7 cellular contexts compared by ENCODE assay signal in the genomic region with DNA sequence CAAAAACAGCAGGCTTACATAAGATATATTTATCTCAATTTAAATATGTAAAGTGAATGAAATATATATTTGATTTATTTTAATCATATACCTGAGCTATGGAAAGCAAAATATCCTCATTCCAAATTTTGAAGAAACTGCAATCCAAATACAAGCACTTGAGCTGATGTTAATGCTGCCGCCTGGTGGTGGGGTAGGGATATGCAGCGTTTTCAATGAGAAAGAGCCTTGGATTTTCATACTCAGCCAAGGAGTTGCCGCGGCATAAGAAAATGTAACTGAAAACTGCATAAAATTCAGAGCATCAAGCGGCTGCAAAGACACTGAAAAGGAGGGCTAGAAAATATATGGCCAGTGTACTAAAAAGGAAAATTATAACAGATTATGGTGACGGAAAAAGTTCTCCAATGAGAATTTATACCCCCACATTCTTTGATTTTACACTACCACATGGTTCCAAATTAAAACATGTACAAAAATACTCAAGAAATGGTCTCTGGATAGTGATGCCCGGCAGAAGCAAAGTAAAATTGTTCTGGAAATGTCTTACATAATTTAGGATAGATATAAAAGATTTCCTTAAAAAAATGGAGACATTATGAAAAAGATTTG.
DNase-seq lines count a peak whose midpoint lies in the region; ATAC-seq and FAIRE-seq lines count a peak whose summit lies in the region.

No MANE protein-coding gene starts in this region.

- H3K4me3 ChIP-seq in trophoblast cell (ENCODE audit: low read depth, low read length), result no peak overlapping the region

- no peaks in the 10 kb centered on the region for H3K27me3 ChIP-seq in trophoblast cell (ENCODE audit: insufficient read depth, low read length)

- no peak overlapping the region for H4K12ac ChIP-seq in trophoblast cell (ENCODE audit: low read depth, low read length)

- H2BK120ac ChIP-seq in trophoblast cell (ENCODE audit: insufficient read depth, low read length, poor library complexity), result no peak overlapping the region

- no peak overlapping the region for H3K14ac ChIP-seq in trophoblast cell (ENCODE audit: low read length)

- no CpG with 5 or more reads among the region's 7 CpGs for WGBS in trophoblast cell (ENCODE audit: extremely low coverage, insufficient coverage, insufficient read length)

- peak; percentile 17 for DNase-seq in MV-4-11 (lab: John Stamatoyannopoulos, UW)
- peak; percentile 2 for DNase-seq in activated CD4-positive, alpha-beta T cell treated with anti-CD3 and anti-CD28 coated beads, Interleukin-2, amount 50 U/mL, for 4 hours
- DNase-seq in fibroblast of the conjunctiva (ENCODE audit: low read depth), result peak; percentile 24
- peak; percentile 21 to 84 for DNase-seq in trophoblast cell
- DNase-seq in frontal cortex (ENCODE audit: low spot score in 2 of 2), result no peak

- no peaks in the 10 kb centered on the region for H3K9me3 ChIP-seq in trophoblast cell (ENCODE audit: insufficient read depth, low read depth, low read length)

- H3K79me1 ChIP-seq in trophoblast cell (ENCODE audit: low read length), result no peaks in the 10 kb centered on the region

- no peaks in the 10 kb centered on the region for H3K79me2 ChIP-seq in trophoblast cell (ENCODE audit: control insufficient read depth, insufficient read depth, low read length, poor library complexity)

- H3K4me2 ChIP-seq in trophoblast cell (ENCODE audit: low read length), result no peak overlapping the region

- H2AK5ac ChIP-seq in trophoblast cell (ENCODE audit: low read length), result no peak overlapping the region

- H2BK12ac ChIP-seq in trophoblast cell (ENCODE audit: low read length), result no peak overlapping the region

- H3K4me1 ChIP-seq in trophoblast cell (ENCODE audit: control insufficient read depth in 1 of 2, insufficient read depth in 2 of 2, low read length in 2 of 2), result no peaks in the 10 kb centered on the region

- no peak overlapping the region for H2AFZ ChIP-seq in trophoblast cell (ENCODE audit: insufficient read depth, low read length, poor library complexity)

- no peak overlapping the region for H4K91ac ChIP-seq in trophoblast cell (ENCODE audit: low read depth, low read length)

- no peak overlapping the region for H3K27ac ChIP-seq in trophoblast cell (ENCODE audit: low read depth, low read length)

- H3K18ac ChIP-seq in trophoblast cell (ENCODE audit: low read length), result no peak overlapping the region

- ATAC-seq in GM21576 (IDR thresholded peaks at IDR 0.05; ENCODE audit: unreplicated experiment), result peak; percentile 88

- H4K8ac ChIP-seq in trophoblast cell (ENCODE audit: low read depth, low read length), result no peak overlapping the region

- no peak overlapping the region for H3K4ac ChIP-seq in trophoblast cell (ENCODE audit: low read depth, low read length)

- H3K23ac ChIP-seq in trophoblast cell (ENCODE audit: low read length), result no peak overlapping the region

- FAIRE-seq in G401.6 (lab: Jason Lieb, UNC) (peak; percentile 71), frontal cortex (lab: Jason Lieb, UNC) (no peak)

- H3K9ac ChIP-seq in trophoblast cell (ENCODE audit: low read length), result no peak overlapping the region

- no peak overlapping the region for H2BK5ac ChIP-seq in trophoblast cell (ENCODE audit: low read depth, low read length, poor library complexity)

- no peaks in the 10 kb centered on the region for H3K36me3 ChIP-seq in trophoblast cell (ENCODE audit: control insufficient read depth in 1 of 2, insufficient read depth in 2 of 2, low read length in 2 of 2)

Comparison
In these comparisons a context has a peak if more than half of its experiments do, and no peak if none do; other contexts are left out.
1. DNase-seq: peak in MV-4-11 (single experiment), activated CD4-positive, alpha-beta T cell treated with anti-CD3 and anti-CD28 coated beads, Interleukin-2, amount 50 U/mL, for 4 hours (2 of 2), fibroblast of the conjunctiva (single experiment) and trophoblast cell (2 of 2); none in frontal cortex (0 of 2).